ENCODE assay signal across 1 cellular context in the genomic region with DNA sequence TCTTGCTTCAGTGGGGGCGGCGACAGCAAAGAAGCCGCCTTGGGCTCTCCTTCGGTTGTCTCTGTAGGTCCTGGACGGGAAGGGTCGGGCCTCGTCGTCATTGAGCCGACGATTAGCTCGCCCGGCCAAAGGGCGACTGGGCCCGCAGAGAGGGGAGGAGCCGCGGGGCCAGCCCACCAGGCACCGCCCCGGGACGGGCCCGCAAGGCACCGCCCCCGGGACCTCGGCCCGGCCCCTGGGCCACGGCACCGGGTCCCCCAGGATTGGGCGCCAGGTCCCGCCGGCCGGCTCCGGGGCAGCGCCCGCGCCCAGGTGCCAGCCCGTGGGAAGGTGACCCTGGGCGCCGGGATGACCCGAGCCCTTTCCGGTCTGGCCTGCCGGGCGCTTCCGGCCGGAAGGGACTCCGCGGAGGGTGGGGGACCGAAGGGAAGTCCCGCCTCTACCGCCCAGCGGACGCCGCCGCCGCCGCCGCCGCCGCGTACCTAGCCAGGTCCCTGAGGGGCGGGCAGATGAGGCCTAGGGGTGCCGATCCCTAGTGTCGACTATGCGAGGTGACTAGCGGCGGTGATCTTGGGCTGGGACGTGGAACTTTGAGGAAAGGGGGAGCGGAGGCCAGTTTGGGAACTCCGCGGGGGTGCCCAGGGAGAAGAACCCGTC.
A peak's percentile ranks its signal among the peaks of the same experiment; 100 is the strongest.
TF ChIP-seq lines count a peak whose summit lies in the region.

A gene (minus strand): TSS at position 371 of the 657 bp plus-strand sequence. CDS start 524 bp downstream, outside the sequence.
A gene with protein sequence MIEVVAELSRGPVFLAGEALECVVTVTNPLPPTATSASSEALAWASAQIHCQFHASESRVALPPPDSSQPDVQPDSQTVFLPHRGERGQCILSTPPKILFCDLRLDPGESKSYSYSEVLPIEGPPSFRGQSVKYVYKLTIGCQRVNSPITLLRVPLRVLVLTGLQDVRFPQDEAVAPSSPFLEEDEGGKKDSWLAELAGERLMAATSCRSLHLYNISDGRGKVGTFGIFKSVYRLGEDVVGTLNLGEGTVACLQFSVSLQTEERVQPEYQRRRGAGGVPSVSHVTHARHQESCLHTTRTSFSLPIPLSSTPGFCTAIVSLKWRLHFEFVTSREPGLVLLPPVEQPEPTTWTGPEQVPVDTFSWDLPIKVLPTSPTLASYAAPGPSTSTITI (plus strand): TSS at position 430 of the 657 bp plus-strand sequence. CDS start 469 bp downstream, outside the sequence.

TF ChIP-seq in IMR-90, 13 proteins besides CTCF, POLR2A, EP300 and RAD21:
- no peak for TF ChIP-seq SMC3 (IDR thresholded peaks at IDR 0.05; ENCODE audit: low read depth, low read length)
- TF ChIP-seq MAZ (IDR thresholded peaks at IDR 0.05; ENCODE audit: borderline replicate concordance, low read depth, low read length) = peak; percentile 72; the same call in 1 of the 2 replicates
